Comparison of ENCODE assay signal across 8 cellular contexts in genomic region chr11:65261591-65262380, GRCh38. TPM values are rescaled to one million over a fixed set of nuclear protein-coding genes. Genes with fewer than 3 reads are reported as not detected.
A peak's percentile ranks its signal among the peaks of the same experiment; 100 is the strongest.
DNase-seq lines count a peak whose midpoint lies in the region; ATAC-seq and TF ChIP-seq lines count a peak whose summit lies in the region.

Gene POLA2, plus strand, starts transcription at chr11:65261962. Its CDS starts 331 bp downstream, at chr11:65262293.

- TF ChIP-seq CTCF in AG04450 (IDR thresholded peaks at IDR 0.05; ENCODE audit: low read depth, low read length) (no peak), WI38 (IDR thresholded peaks at IDR 0.05; ENCODE audit: low read depth, low read length) (no peak), mammary epithelial cell (conservative IDR thresholded peaks at IDR 0.05 in 1 of 2, IDR thresholded peaks at IDR 0.05 in 1 of 2; ENCODE audit: extremely low read depth in 1 of 2, insufficient read depth in 1 of 2, low read depth in 1 of 2, low read length in 2 of 2) (no peak), smooth muscle cell (IDR thresholded peaks at IDR 0.05; ENCODE audit: borderline replicate concordance, insufficient read depth, poor library complexity, severe bottlenecking) (no peak)

- H3K27me3 ChIP-seq in AG04450 (ENCODE audit: control insufficient read depth, insufficient read depth, low read length) (no peaks in the 10 kb centered on the region), mammary epithelial cell (ENCODE audit: insufficient read depth, low read length) (no peaks in the 10 kb centered on the region), smooth muscle cell (ENCODE audit: low read depth) (no peaks in the 10 kb centered on the region)

- H3K27ac ChIP-seq in AG04450 (ENCODE audit: low read depth, low read length) (peak within 1 kb of the TSS; percentile 84), mammary epithelial cell (ENCODE audit: insufficient read depth, low read depth, low read length) (peak within 1 kb of the TSS; percentile 82), smooth muscle cell (ENCODE audit: low read depth) (peak within 1 kb of the TSS; percentile 58)

- in situ Hi-C loops in mammary epithelial cell (cut with MboI; ENCODE audit: low sequenced_read_pairs in 2 of 2) = no loop called here

- peak; percentile 80 for ATAC-seq in GM18909 (IDR thresholded peaks at IDR 0.05; ENCODE audit: poor library complexity, unreplicated experiment)
- peak; percentile 75 for ATAC-seq in HG03159 (IDR thresholded peaks at IDR 0.05; ENCODE audit: unreplicated experiment)

- DNase-seq in AG04450 (ENCODE audit: low read depth, low spot score) (peak; percentile 86), NCI-H2227 treated with DMSO at 0.1 percent for 48 hours (lab: John Stamatoyannopoulos, UW) (peak; percentile 96), mammary epithelial cell (peak; percentile 96), iPS-NIHi7 (ENCODE audit: extremely low spot score) (peak; percentile 99), smooth muscle cell (lab: John Stamatoyannopoulos, UW; ENCODE audit: unreplicated experiment) (peak; percentile 89)

- CTCF ChIA-PET in AG04450 (lab: Charles Lee) (interaction anchor here (0.6 to 2.5 kb wide), 12 partner anchors 10 to 89 kb away, joined by 3 to 22 read pairs (median 4); partner anchors contain the start of gene DPF2), mammary epithelial cell (lab: Charles Lee; ENCODE audit: low non-redundant PET) (interaction anchor here (0.6 to 1.0 kb wide), 4 partner anchors 14 to 66 kb away, joined by 3 to 39 read pairs (median 7); no protein-coding TSS in a partner anchor)

- H3K4me3 ChIP-seq in AG04450 (ENCODE audit: low read depth, low read length) (peak within 1 kb of the TSS; percentile 83), WI38 (ENCODE audit: low read depth, low read length) (peak within 1 kb of the TSS; percentile 71), mammary epithelial cell (replicated peaks in 1 of 3; ENCODE audit: insufficient read depth in 1 of 3, low read depth in 2 of 3, low read length in 3 of 3) (peak within 1 kb of the TSS; percentile 61 to 88 (median 80)), smooth muscle cell (peak within 1 kb of the TSS; percentile 74)

- H3K4me1 ChIP-seq in mammary epithelial cell (ENCODE audit: insufficient read depth, low read length) (peaks cover 13% of the 10 kb centered on the region), smooth muscle cell (ENCODE audit: low read depth) (peaks cover 8% of the 10 kb centered on the region)

- H3K79me2 ChIP-seq in mammary epithelial cell (ENCODE audit: insufficient read depth, low read length) (peaks cover 49% of the 10 kb centered on the region), smooth muscle cell (ENCODE audit: low read depth) (peaks cover 23% of the 10 kb centered on the region)

- H3K9me3 ChIP-seq in AG04450 (ENCODE audit: control insufficient read depth, insufficient read depth, low read length) (no peaks in the 10 kb centered on the region; the same call in 1 of the 2 replicates), mammary epithelial cell (replicated peaks; ENCODE audit: insufficient read depth, low read length) (no peaks in the 10 kb centered on the region), smooth muscle cell (replicated peaks; ENCODE audit: low read depth) (no peaks in the 10 kb centered on the region)

- no peaks in the 10 kb centered on the region for H4K20me1 ChIP-seq in mammary epithelial cell (ENCODE audit: insufficient read depth, low read length)
- H4K20me1 ChIP-seq in smooth muscle cell (ENCODE audit: low read depth) = no peaks in the 10 kb centered on the region

- POLR2A ChIA-PET in AG04450 (lab: Yijun Ruan, JAX) = interaction anchor here (0.6 to 1.7 kb wide), 17 partner anchors 9 to 353 kb away, joined by 3 to 13 read pairs (median 4); partner anchors contain the start of genes CAPN1, DPF2, MALAT1 and NEAT1

- dilution Hi-C loops in mammary epithelial cell (cut with HindIII; ENCODE audit: low sequenced_read_pairs) = no loop called here

- H3K36me3 ChIP-seq in mammary epithelial cell (ENCODE audit: insufficient read depth, low read length) (no peaks in the 10 kb centered on the region), smooth muscle cell (ENCODE audit: low read depth) (no peaks in the 10 kb centered on the region)

- no peaks in the 10 kb centered on the region for H3F3A ChIP-seq in smooth muscle cell (ENCODE audit: low read depth)

- H3K4me2 ChIP-seq in mammary epithelial cell (ENCODE audit: insufficient read depth, low read depth, low read length) = peak within 1 kb of the TSS; percentile 74
- peak within 1 kb of the TSS; percentile 91 for H3K4me2 ChIP-seq in smooth muscle cell

- H3K9ac ChIP-seq in mammary epithelial cell (ENCODE audit: insufficient read depth, low read length) (peak within 1 kb of the TSS; percentile 94), smooth muscle cell (ENCODE audit: low read depth) (peak within 1 kb of the TSS; percentile 77)

- under 1% methylated on average over 42 of the region's 66 CpGs for WGBS in mammary epithelial cell (ENCODE audit: low coverage, missing lambda C conversion rate)
- WGBS in smooth muscle cell (ENCODE audit: low lambda C conversion rate) = under 1% methylated on average over 66 of the region's 66 CpGs

- no TSS peak for BruUV-seq in mammary epithelial cell (replicated peaks; lab: Mats Ljungman, UMichigan)

- intact Hi-C loops in mammary epithelial cell (cut with micrococcal nuclease) = no loop called here

- H2AFZ ChIP-seq in mammary epithelial cell (ENCODE audit: low read depth, low read length) (peak within 1 kb of the TSS; percentile 94), smooth muscle cell (ENCODE audit: low read depth) (peak within 1 kb of the TSS; percentile 93)

RNA-seq across cellular contexts. Expression of gene POLA2, which starts in this region (rescaled TPM):
- polyA plus RNA-seq in AG04450 (2011; rRNA removed) (10.4 and 14.1 TPM in 2 replicates), mammary epithelial cell (38.8 TPM), smooth muscle cell (8.4 and 9.2 TPM in 2 replicates)
- polyA minus RNA-seq in AG04450 (2011; rRNA and poly(A)+ RNA removed) = 8.3 and 13.0 TPM in 2 replicates
- total RNA-seq in mammary epithelial cell (10 to 100 TPM in 1 of 2 donors, 1 to 10 TPM in 1; 7.7 to 21.8 TPM), smooth muscle cell (2.5 and 4.4 TPM in 2 replicates)
- polyA minus RNA-seq in mammary epithelial cell = 62.1 TPM

Comparison
In these comparisons a context has a peak if more than half of its experiments do, and no peak if none do; other contexts are left out.
1. Peak in every context shown above with its lines: DNase-seq, ATAC-seq, H3K4me3 ChIP-seq and H3K27ac ChIP-seq.